8 cellular contexts compared by ENCODE assay signal in the genomic region with DNA sequence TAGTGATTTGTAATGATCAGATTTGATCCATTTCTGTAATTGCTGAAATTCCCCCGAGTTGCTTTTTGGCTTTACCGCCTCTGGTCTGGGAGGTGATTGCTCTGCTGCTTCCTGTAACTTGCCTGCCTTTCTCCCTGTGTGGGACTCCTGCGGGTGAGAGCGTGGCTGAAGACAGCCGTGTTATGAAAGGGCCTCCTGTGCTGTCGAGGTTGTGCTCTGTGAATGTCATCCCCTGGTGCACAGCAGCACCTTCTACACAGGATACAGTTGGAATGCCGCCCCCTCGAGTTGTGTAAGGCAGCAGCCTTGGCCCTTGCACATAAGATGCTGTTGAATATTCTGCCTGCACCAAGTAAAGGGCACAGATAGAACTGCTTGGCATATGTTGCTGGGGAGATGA. TPM values are rescaled to one million over a fixed set of nuclear protein-coding genes. Genes with fewer than 3 reads are reported as not detected.
DNase-seq lines count a peak whose midpoint lies in the region; ATAC-seq and TF ChIP-seq lines count a peak whose summit lies in the region.
"Had no signal": no experiment of that assay in that cellular context is flagged by ENCODE, and none has a peak within 500 bp of the region (broad histone marks: within the 10 kb centered on the region; RNA-seq: fewer than 3 reads in every experiment).

No MANE protein-coding gene starts in this region.

- H3K27me3 ChIP-seq in IMR-90 (ENCODE audit: control insufficient read depth, insufficient read depth, low read length): no peaks in the 10 kb centered on the region
- no peaks in the 10 kb centered on the region for H3K27me3 ChIP-seq in SU-DHL-6 (ENCODE audit: low read length)
- no peaks in the 10 kb centered on the region for H3K27me3 ChIP-seq in psoas muscle (ENCODE audit: insufficient read depth in 3 of 3, low read length in 2 of 3)
- H3K27me3 ChIP-seq in spleen (replicated peaks in 1 of 7): no peaks in the 10 kb centered on the region

- H3K4me3 ChIP-seq in IMR-90 (ENCODE audit: insufficient read depth, low read depth, low read length): no peak overlapping the region
- no peak overlapping the region for H3K4me3 ChIP-seq in SU-DHL-6 (ENCODE audit: insufficient read depth, low read length, poor library complexity, severe bottlenecking)
- no peak overlapping the region for H3K4me3 ChIP-seq in psoas muscle
- H3K4me3 ChIP-seq in spleen: no peak overlapping the region
- H3K4me3 ChIP-seq: thoracic aorta had no signal

- BruUV-seq in IMR-90 (replicated peaks; lab: Mats Ljungman, UMichigan): no TSS peak

- no peaks in the 10 kb centered on the region for H3K9me2 ChIP-seq in SU-DHL-6 (replicated peaks; ENCODE audit: insufficient read depth, low read length)

- DNase-seq in IMR-90: peak; percentile 54
- no peak for DNase-seq in central memory CD8-positive, alpha-beta T cell (ENCODE audit: low spot score in 2 of 2)
- DNase-seq in psoas muscle: peak in 1 of 2 donors; percentile 29
- no peak for DNase-seq in spleen
- DNase-seq in GM13976 (ENCODE audit: low spot score): no peak

- CTCF ChIA-PET in IMR-90 (lab: Yijun Ruan, JAX): no interaction called here

- no peaks in the 10 kb centered on the region for H3K27me3 Mint-ChIP-seq in central memory CD8-positive, alpha-beta T cell

- H3K18ac ChIP-seq in IMR-90 (ENCODE audit: low read depth, low read length): no peak overlapping the region

- H3K36me3 Mint-ChIP-seq in central memory CD8-positive, alpha-beta T cell (ENCODE audit: insufficient read depth): peaks cover 54% of the 10 kb centered on the region

- peak; percentile 44 for ATAC-seq in IMR-90 (ENCODE audit: low read depth)
- ATAC-seq in central memory CD8-positive, alpha-beta T cell (replicated peaks; ENCODE audit: extremely low read depth, poor library complexity, severe bottlenecking): peak; percentile 71
- ATAC-seq in psoas muscle: peak in 3 of 4 donors; percentile 20 to 44 (median 28)
- no peak for ATAC-seq in HG03135 (IDR thresholded peaks at IDR 0.05; ENCODE audit: unreplicated experiment)

- H3F3A ChIP-seq in SU-DHL-6 (ENCODE audit: insufficient read depth): peaks cover 41% of the 10 kb centered on the region

- no peak overlapping the region; the same call in 1 of the 2 replicates for H3K4me2 ChIP-seq in IMR-90 (ENCODE audit: low read depth, low read length)
- no peak overlapping the region for H3K4me2 ChIP-seq in SU-DHL-6 (ENCODE audit: low read depth, low read length, poor library complexity, severe bottlenecking)

- peak overlapping the region; percentile 33 for H2AK9ac ChIP-seq in IMR-90 (replicated peaks; ENCODE audit: low read depth, low read length, poor library complexity)

- H2AK5ac ChIP-seq in IMR-90 (ENCODE audit: low read depth, low read length): no peak overlapping the region

- H4K20me1 ChIP-seq in IMR-90 (ENCODE audit: insufficient read depth, low read length) (peaks cover 35% of the 10 kb centered on the region), SU-DHL-6 (ENCODE audit: low read depth, low read length) (no peaks in the 10 kb centered on the region)

- H3K9me3 ChIP-seq in IMR-90 (ENCODE audit: control insufficient read depth, insufficient read depth, low read length): no peaks in the 10 kb centered on the region
- no peaks in the 10 kb centered on the region for H3K9me3 ChIP-seq in SU-DHL-6 (ENCODE audit: insufficient read depth, low read length)
- no peaks in the 10 kb centered on the region for H3K9me3 ChIP-seq in psoas muscle
- H3K9me3 ChIP-seq in spleen: no peaks in the 10 kb centered on the region
- H3K9me3 ChIP-seq: thoracic aorta had no signal

- dilution Hi-C loops in IMR-90 (cut with HindIII; ENCODE audit: low sequenced_read_pairs, unreplicated experiment): no loop called here

- peaks cover 25% of the 10 kb centered on the region for H3K36me3 ChIP-seq in IMR-90 (ENCODE audit: control insufficient read depth, insufficient read depth, low read length)
- peaks cover 39% of the 10 kb centered on the region; the same call in 1 of the 2 replicates for H3K36me3 ChIP-seq in SU-DHL-6 (ENCODE audit: low read length)
- peaks cover 8 to 83% of the 10 kb centered on the region in 2 donors for H3K36me3 ChIP-seq in psoas muscle (ENCODE audit: insufficient read depth in 1 of 2, low read depth in 1 of 2)
- peaks cover 0 to 78% (median 24%) of the 10 kb centered on the region in 6 donors for H3K36me3 ChIP-seq in spleen

- H2BK15ac ChIP-seq in IMR-90 (ENCODE audit: low read depth, low read length): no peak overlapping the region

- no peak overlapping the region for H2BK120ac ChIP-seq in IMR-90 (ENCODE audit: low read depth, low read length)

- no peak overlapping the region for H4K91ac ChIP-seq in IMR-90 (ENCODE audit: insufficient read depth, low read depth, low read length)

- peaks cover 16 to 55% of the 10 kb centered on the region in 2 experiments for H3K79me1 ChIP-seq in IMR-90 (ENCODE audit: low read depth in 1 of 2, low read length in 2 of 2)

- H3K27ac ChIP-seq in IMR-90 (ENCODE audit: insufficient read depth, low read length) (no peak overlapping the region), SU-DHL-6 (ENCODE audit: low read depth, low read length) (peak overlapping the region; percentile 18; the same call in 1 of the 2 replicates), psoas muscle (no peak overlapping the region), spleen (peak overlapping the region in 2 of 8 donors; percentile 15 to 40)
- H3K27ac ChIP-seq: thoracic aorta had no signal

- H2AFZ ChIP-seq in IMR-90 (replicated peaks; ENCODE audit: low read length, poor library complexity) (peak overlapping the region; percentile 57), SU-DHL-6 (ENCODE audit: low read depth, low read length, severe bottlenecking) (no peak overlapping the region)

- no peak overlapping the region for H4K5ac ChIP-seq in IMR-90 (ENCODE audit: low read depth, low read length)

- H2BK5ac ChIP-seq in IMR-90 (ENCODE audit: low read depth, low read length, poor library complexity, severe bottlenecking): no peak overlapping the region

- POLR2A ChIA-PET in IMR-90 (lab: Charles Lee; ENCODE audit: unreplicated experiment): no interaction called here

- no peak for TF ChIP-seq CTCF in IMR-90 (conservative IDR thresholded peaks at IDR 0.05; ENCODE audit: low read depth, low read length)
- TF ChIP-seq CTCF in SU-DHL-6 (IDR thresholded peaks at IDR 0.05; ENCODE audit: insufficient read depth, low read length, poor library complexity, severe bottlenecking): no peak
- no peak for TF ChIP-seq CTCF in psoas muscle (IDR thresholded peaks at IDR 0.05)
- no peak for TF ChIP-seq CTCF in spleen (IDR thresholded peaks at IDR 0.05 in 8 of 11, conservative IDR thresholded peaks at IDR 0.05 in 3 of 11)
- TF ChIP-seq CTCF in GM13976 (IDR thresholded peaks at IDR 0.05; ENCODE audit: borderline replicate concordance, control extremely low read depth, extremely low read depth, insufficient read depth, missing control alignments): no peak

- in situ Hi-C loops in IMR-90 (cut with MboI; ENCODE audit: low sequenced_read_pairs) (no loop called here), GM13976 (cut with MboI; ENCODE audit: low sequenced_read_pairs, unreplicated experiment) (no loop called here)

- peaks cover 7% of the 10 kb centered on the region for H3K9me1 ChIP-seq in IMR-90 (ENCODE audit: insufficient read depth, low read length)

- no peaks in the 10 kb centered on the region for H3K9me3 Mint-ChIP-seq in central memory CD8-positive, alpha-beta T cell

- 100% methylated on average over 1 of the region's 8 CpGs; no CpG with 5 or more reads in 1 of the 2 experiments for WGBS in IMR-90 (ENCODE audit: extremely low coverage in 2 of 2, insufficient read length in 1 of 2), 2 experiments
- WGBS in psoas muscle, 3 donors: 65 to 72% (median 69%) methylated on average over 8 of the region's 8 CpGs
- WGBS in spleen, 5 donors: 47 to 72% (median 57%) methylated on average over 8 of the region's 8 CpGs

- no peak for TF ChIP-seq RAD21 in IMR-90 (IDR thresholded peaks at IDR 0.05; ENCODE audit: low read length)

- no peak overlapping the region for H3K56ac ChIP-seq in IMR-90 (ENCODE audit: extremely low read depth, insufficient read depth, low read length)

- H3K27ac Mint-ChIP-seq in central memory CD8-positive, alpha-beta T cell (ENCODE audit: low read depth): peak overlapping the region; percentile 71

- H3K79me2 ChIP-seq in SU-DHL-6 (ENCODE audit: insufficient read depth, low read length): peaks cover 49% of the 10 kb centered on the region

- no peak overlapping the region for H2BK20ac ChIP-seq in IMR-90 (ENCODE audit: low read depth, low read length)

- no peak overlapping the region for H4K8ac ChIP-seq in IMR-90 (ENCODE audit: low read depth in 2 of 2, low read length in 2 of 2)

- H3K14ac ChIP-seq in IMR-90 (replicated peaks; ENCODE audit: low read depth, low read length): no peak overlapping the region

- H3K9ac ChIP-seq in IMR-90 (ENCODE audit: low read depth, low read length): no peak overlapping the region
- H3K9ac ChIP-seq in SU-DHL-6 (ENCODE audit: low read length): no peak overlapping the region

- H3K23ac ChIP-seq in IMR-90 (ENCODE audit: low read depth, low read length): no peak overlapping the region

- intact Hi-C loops in IMR-90 (cut with micrococcal nuclease): loop anchor here (5.0 kb wide), 1 partner anchor 57 kb away; no protein-coding TSS in a partner anchor
- intact Hi-C loops in psoas muscle (cut with DNase I): no loop called here
- intact Hi-C loops in spleen (cut with DNase I; ENCODE audit: low total_unique reads): loop anchor here (10.0 kb wide), 1 partner anchor 59 kb away; no protein-coding TSS in a partner anchor

- no peak for TF ChIP-seq POLR2A in IMR-90 (IDR thresholded peaks at IDR 0.05; ENCODE audit: low read depth, low read length)
- no peak for TF ChIP-seq POLR2A in spleen (IDR thresholded peaks at IDR 0.05)

- no peak overlapping the region for H3K4ac ChIP-seq in IMR-90 (ENCODE audit: low read depth, low read length)

- H3K4me3 Mint-ChIP-seq in central memory CD8-positive, alpha-beta T cell: peak overlapping the region; percentile 49

- H3K4me1 ChIP-seq in IMR-90 (ENCODE audit: control insufficient read depth, insufficient read depth, low read length) (peaks cover 5% of the 10 kb centered on the region), psoas muscle (peaks cover 31% of the 10 kb centered on the region), spleen (peaks cover 17 to 88% (median 71%) of the 10 kb centered on the region in 6 donors)

- H3K4me1 Mint-ChIP-seq in central memory CD8-positive, alpha-beta T cell: peaks cover 52% of the 10 kb centered on the region

TF ChIP-seq in IMR-90, 13 proteins besides CTCF, POLR2A, EP300 and RAD21 (continues in another document):
- TF ChIP-seq MAZ (IDR thresholded peaks at IDR 0.05; ENCODE audit: borderline replicate concordance, low read depth, low read length) (no peak), CEBPB (IDR thresholded peaks at IDR 0.05; ENCODE audit: low read depth, low read length) (peak; percentile 45; the same call in 1 of the 2 replicates), CHD1 (IDR thresholded peaks at IDR 0.05; ENCODE audit: low read depth, low read length) (no peak)

RNA-seq across cellular contexts. Expression of a gene that starts 5.9 kb away (rescaled TPM):
- 312 and 470 TPM in 2 replicates for total RNA-seq in IMR-90 (2012; rRNA removed)
- polyA plus RNA-seq in IMR-90 (2012; rRNA removed): 357 and 392 TPM in 2 replicates
- 243 and 279 TPM in 2 replicates for polyA plus RNA-seq in IMR-90 (2012; cell fraction: cytosol; rRNA removed)
- 60.6 and 158 TPM in 2 replicates for polyA plus RNA-seq in IMR-90 (2012; cell fraction: nucleus; rRNA removed; ENCODE audit: low replicate concordance)
- 100 to 1,000 TPM; 226 to 326 (median 285) TPM for total RNA-seq in psoas muscle
- 100 to 1,000 TPM; 305 to 890 (median 337) TPM for polyA plus RNA-seq in psoas muscle
- total RNA-seq in spleen: 100 to 1,000 TPM in 5 of 7 donors, 10 to 100 TPM in 2; 81.9 to 142 (median 126) TPM
- polyA plus RNA-seq in spleen: 100 to 1,000 TPM; 192 to 255 (median 241) TPM

Comparison
In these comparisons a context has a peak if more than half of its experiments do, and no peak if none do; other contexts are left out.
1. intact Hi-C loops: an anchor here in IMR-90 (5.0 kb wide) and spleen (10.0 kb wide); none called in psoas muscle.